Comparison of ENCODE assay signal across 12 cellular contexts in genomic region chr10:101835406-101835805, GRCh38. TPM values are rescaled to one million over a fixed set of nuclear protein-coding genes. Genes with fewer than 3 reads are reported as not detected.
"Had no signal": no experiment of that assay in that cellular context is flagged by ENCODE, and none has a peak within 500 bp of the region (broad histone marks: within the 10 kb centered on the region; RNA-seq: fewer than 3 reads in every experiment).

No MANE protein-coding gene starts in this region.

- DNase-seq: occipital lobe had no signal

- H3K4me3 Mint-ChIP-seq: natural killer cell; stimulated activated naive CD8-positive, alpha-beta T cell treated with anti-CD3 and anti-CD28 coated beads, Interleukin-15, Interleukin-2, amounts not matched to agents 100 ng/mL and 50 ng/mL, for 24 hours; T-helper 1 cell treated with Interleukin-12 subunit alpha and Interleukin-12 subunit beta and Interleukin-4 antibody, amounts not matched to agents 30 μg/mL and 1 μg/mL, for 36 hours had no signal

- H3K27ac Mint-ChIP-seq: natural killer cell; stimulated activated naive CD8-positive, alpha-beta T cell treated with anti-CD3 and anti-CD28 coated beads, Interleukin-15, Interleukin-2, amounts not matched to agents 100 ng/mL and 50 ng/mL, for 24 hours had no signal

- H3K9me3 Mint-ChIP-seq: activated naive CD4-positive, alpha-beta T cell treated with anti-CD3 and anti-CD28 coated beads, Interleukin-2, amount 50 U/mL, for 72 hours; natural killer cell; stimulated activated naive CD8-positive, alpha-beta T cell treated with anti-CD3 and anti-CD28 coated beads, Interleukin-15, Interleukin-2, amounts not matched to agents 100 ng/mL and 50 ng/mL, for 24 hours; T-helper 1 cell treated with Interleukin-12 subunit alpha and Interleukin-12 subunit beta and Interleukin-4 antibody, amounts not matched to agents 30 μg/mL and 1 μg/mL, for 36 hours had no signal

- H3K36me3 Mint-ChIP-seq: activated naive CD4-positive, alpha-beta T cell treated with anti-CD3 and anti-CD28 coated beads, Interleukin-2, amount 50 U/mL, for 72 hours; natural killer cell had no signal

- H3K27me3 Mint-ChIP-seq: stimulated activated naive CD8-positive, alpha-beta T cell treated with anti-CD3 and anti-CD28 coated beads, Interleukin-15, Interleukin-2, amounts not matched to agents 100 ng/mL and 50 ng/mL, for 24 hours had no signal

RNA-seq across cellular contexts. Expression of gene FGF8, which starts 59.5 kb away (rescaled TPM):
- total RNA-seq: activated naive CD4-positive, alpha-beta T cell treated with anti-CD3 and anti-CD28 coated beads, Interleukin-2, amount 50 U/mL, for 72 hours; breast epithelium; esophagus muscularis mucosa; fibroblast of villous mesenchyme; left colon; mammary epithelial cell; mucosa of gallbladder; natural killer cell; occipital lobe; ureter had no signal
- polyA plus RNA-seq: mammary epithelial cell had no signal
